16 cellular contexts compared by ENCODE assay signal in the genomic region with DNA sequence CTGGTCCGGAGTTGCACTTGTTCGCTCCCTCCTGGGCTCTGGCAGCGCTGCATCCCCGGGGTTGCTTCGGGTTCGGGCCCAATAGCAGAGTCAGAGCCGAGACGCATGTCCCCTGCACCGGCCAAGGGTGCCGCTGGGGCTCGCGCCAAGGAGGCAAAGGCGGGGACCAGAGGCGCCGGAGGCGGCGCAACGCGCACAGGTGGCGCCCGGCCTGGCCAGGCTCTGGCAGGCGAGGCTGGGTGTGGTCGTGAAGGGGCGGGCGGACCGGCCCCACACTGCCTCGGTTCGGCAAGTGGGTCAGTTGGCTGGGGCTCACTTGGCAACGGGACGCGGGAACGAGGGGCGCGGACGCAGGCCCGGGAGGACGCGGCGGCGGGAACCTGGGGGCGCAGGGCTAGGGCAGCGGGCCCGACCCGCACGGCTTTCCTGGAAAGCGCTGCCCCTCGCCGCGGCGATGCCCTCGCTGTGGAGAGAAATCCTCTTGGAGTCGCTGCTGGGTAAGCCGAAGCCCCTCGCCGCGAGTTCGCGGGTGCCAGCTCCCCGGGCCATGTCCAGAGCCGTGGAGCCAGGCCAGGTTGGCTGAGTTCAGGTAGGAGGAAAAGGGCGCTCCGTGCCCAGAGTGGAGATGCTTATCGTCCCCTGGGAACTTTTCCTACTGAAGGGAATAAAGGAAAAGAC. TPM values are rescaled to one million over a fixed set of nuclear protein-coding genes. Genes with fewer than 3 reads are reported as not detected.
DNase-seq lines count a peak whose midpoint lies in the region; ATAC-seq, FAIRE-seq and TF ChIP-seq lines count a peak whose summit lies in the region.
"Had no signal": no experiment of that assay in that cellular context is flagged by ENCODE, and none has a peak within 500 bp of the region (broad histone marks: within the 10 kb centered on the region; RNA-seq: fewer than 3 reads in every experiment).

Gene CWH43, plus strand, starts transcription at position 300 of the 678 bp plus-strand sequence. Its CDS starts 155 bp downstream, at position 455.

- BruUV-seq in endothelial cell of umbilical vein (replicated peaks; lab: Mats Ljungman, UMichigan) = no TSS peak

- no peak for TF ChIP-seq EP300 in transverse colon (IDR thresholded peaks at IDR 0.05; ENCODE audit: low read depth)

- intact Hi-C loops in heart right ventricle (cut with DNase I) (no loop called here), endothelial cell of umbilical vein (cut with micrococcal nuclease) (no loop called here), left lung (cut with DNase I) (no loop called here), transverse colon (cut with DNase I; ENCODE audit: low total_unique reads) (no loop called here)

- H3K9me1 ChIP-seq in endothelial cell of umbilical vein (replicated peaks; ENCODE audit: control insufficient read depth, extremely low read depth, insufficient read depth, low read length) = no peaks in the 10 kb centered on the region

- WGBS in heart right ventricle, 2 donors = 3% methylated on average over 63 of the region's 63 CpGs
- 19% methylated on average over 14 of the region's 63 CpGs; no CpG with 5 or more reads in 1 of the 2 donors for WGBS in transverse colon (ENCODE audit: low coverage in 1 of 2), 2 donors

- DNase-seq in heart right ventricle (no peak), right atrium auricular region (ENCODE audit: low spot score) (no peak), endothelial cell of umbilical vein (ENCODE audit: low read depth, low spot score) (no peak), left lung (peak in 1 of 2 donors; percentile 77), transverse colon (peak; percentile 74), SW 1271 (lab: John Stamatoyannopoulos, UW) (no peak), NCI-H2196 treated with DMSO at 0.1 percent for 48 hours (lab: John Stamatoyannopoulos, UW; ENCODE audit: unreplicated experiment) (no peak)
- no peak for DNase-seq in activated CD8-positive, alpha-beta memory T cell treated with anti-CD3 and anti-CD28 coated beads for 24 hours
- DNase-seq: activated CD4-positive, alpha-beta T cell treated with anti-CD3 and anti-CD28 coated beads, Interleukin-2, amount 50 U/mL, for 4 hours; activated naive CD8-positive, alpha-beta T cell treated with anti-CD3 and anti-CD28 coated beads, Interleukin-2, amount 10 ng/mL, durations not matched to agents 7 days and 5 days; BE2C; NCI-H1930 had no signal

- H3K27me3 ChIP-seq in heart right ventricle (peaks cover 7 to 89% (median 58%) of the 10 kb centered on the region in 7 donors), right atrium auricular region (peaks cover 5% of the 10 kb centered on the region in 2 donors), endothelial cell of umbilical vein (ENCODE audit: control insufficient read depth in 2 of 2, insufficient read depth in 2 of 2, low read length in 2 of 2) (peaks cover 27 to 39% of the 10 kb centered on the region in 2 experiments), left lung (peaks cover 28 to 57% of the 10 kb centered on the region in 2 donors), transverse colon (peaks cover 21% of the 10 kb centered on the region)

- H3K27ac ChIP-seq in heart right ventricle = no peak within 1 kb of the TSS
- no peak within 1 kb of the TSS for H3K27ac ChIP-seq in right atrium auricular region
- no peak within 1 kb of the TSS for H3K27ac ChIP-seq in endothelial cell of umbilical vein (ENCODE audit: insufficient read depth, low read depth, low read length)
- H3K27ac ChIP-seq in left lung = no peak within 1 kb of the TSS
- peak within 1 kb of the TSS; percentile 76 to 84 (median 78) for H3K27ac ChIP-seq in transverse colon
- H3K27ac ChIP-seq: SJSA1 had no signal

- H3K79me2 ChIP-seq in endothelial cell of umbilical vein (ENCODE audit: control insufficient read depth, insufficient read depth, low read length) = no peaks in the 10 kb centered on the region

- peak in 2 of 8 donors; percentile 25 to 55 for ATAC-seq in heart right ventricle
- peak; percentile 54 for ATAC-seq in left lung

- no peak within 1 kb of the TSS for H3K4me2 ChIP-seq in endothelial cell of umbilical vein (ENCODE audit: insufficient read depth, low read length)

- in situ Hi-C loops in transverse colon (cut with MboI; ENCODE audit: low pct_ligation_motif_present in 1 of 4, low pct_unique_long_range_greater_than_20kb in 1 of 4, low sequenced_read_pairs in 3 of 4) = no loop called here

- H3K4me3 ChIP-seq in heart right ventricle (peak within 1 kb of the TSS in 8 of 10 donors; percentile 7 to 34 (median 30)), right atrium auricular region (peak within 1 kb of the TSS in 1 of 2 donors; percentile 29), endothelial cell of umbilical vein (replicated peaks in 1 of 3; ENCODE audit: insufficient read depth in 1 of 3, low read depth in 1 of 3, low read length in 3 of 3) (no peak within 1 kb of the TSS), left lung (no peak within 1 kb of the TSS), transverse colon (peak within 1 kb of the TSS in 3 of 4 donors; percentile 27 to 57 (median 44))
- H3K4me3 ChIP-seq: SJSA1 had no signal

- CTCF ChIA-PET in endothelial cell of umbilical vein (lab: Charles Lee) = no interaction called here

- dilution Hi-C loops in endothelial cell of umbilical vein (cut with MboI; ENCODE audit: extremely low pct_ligation_motif_present, low sequenced_read_pairs) = no loop called here

- no peaks in the 10 kb centered on the region for H4K20me1 ChIP-seq in endothelial cell of umbilical vein (replicated peaks; ENCODE audit: control insufficient read depth, extremely low read depth, insufficient read depth, low read length)

- TF ChIP-seq CTCF in heart right ventricle (IDR thresholded peaks at IDR 0.05) (no peak), right atrium auricular region (IDR thresholded peaks at IDR 0.05) (no peak), endothelial cell of umbilical vein (IDR thresholded peaks at IDR 0.05; ENCODE audit: extremely low read depth in 1 of 2, insufficient read depth in 1 of 2, low read depth in 1 of 2, low read length in 2 of 2) (no peak), left lung (IDR thresholded peaks at IDR 0.05) (no peak), transverse colon (IDR thresholded peaks at IDR 0.05) (peak in 2 of 5 experiments; percentile 34 to 50)

- no peak for FAIRE-seq in endothelial cell of umbilical vein (lab: Jason Lieb, UNC)
- FAIRE-seq: GM19239 had no signal

- TF ChIP-seq POLR2A in endothelial cell of umbilical vein (IDR thresholded peaks at IDR 0.05; ENCODE audit: low read depth, low read length) (no peak), transverse colon (IDR thresholded peaks at IDR 0.05) (peak; percentile 24)

- H3K36me3 ChIP-seq in heart right ventricle = no peaks in the 10 kb centered on the region
- H3K36me3 ChIP-seq in right atrium auricular region = no peaks in the 10 kb centered on the region
- H3K36me3 ChIP-seq in endothelial cell of umbilical vein (ENCODE audit: control insufficient read depth in 2 of 2, extremely low read depth in 1 of 2, insufficient read depth in 2 of 2, low read length in 2 of 2) = no peaks in the 10 kb centered on the region
- H3K36me3 ChIP-seq in left lung = no peaks in the 10 kb centered on the region
- H3K36me3 ChIP-seq in transverse colon = no peaks in the 10 kb centered on the region
- H3K36me3 ChIP-seq: BE2C, SJSA1 had no signal

- H2AFZ ChIP-seq in endothelial cell of umbilical vein (ENCODE audit: low read depth, low read length) = no peak within 1 kb of the TSS

- no peak within 1 kb of the TSS for H3K9ac ChIP-seq in endothelial cell of umbilical vein (replicated peaks; ENCODE audit: extremely low read depth, insufficient read depth, low read length)

- H3K4me1 ChIP-seq in heart right ventricle = peaks cover 0 to 9% (median 0%) of the 10 kb centered on the region in 9 donors
- peaks cover 0 to 8% of the 10 kb centered on the region in 2 donors for H3K4me1 ChIP-seq in right atrium auricular region
- no peaks in the 10 kb centered on the region for H3K4me1 ChIP-seq in endothelial cell of umbilical vein (ENCODE audit: control insufficient read depth, extremely low read depth, insufficient read depth, low read length)
- no peaks in the 10 kb centered on the region for H3K4me1 ChIP-seq in left lung
- peaks cover 0 to 22% (median 15%) of the 10 kb centered on the region in 4 donors for H3K4me1 ChIP-seq in transverse colon
- H3K4me1 ChIP-seq: BE2C, SJSA1 had no signal

- POLR2A ChIA-PET in endothelial cell of umbilical vein (lab: Charles Lee) = no interaction called here

- H3K9me3 ChIP-seq in heart right ventricle = peaks cover 0 to 5% (median 0%) of the 10 kb centered on the region in 11 donors
- no peaks in the 10 kb centered on the region for H3K9me3 ChIP-seq in right atrium auricular region
- no peaks in the 10 kb centered on the region for H3K9me3 ChIP-seq in endothelial cell of umbilical vein (replicated peaks; ENCODE audit: control insufficient read depth, insufficient read depth, low read length)
- no peaks in the 10 kb centered on the region for H3K9me3 ChIP-seq in left lung
- no peaks in the 10 kb centered on the region for H3K9me3 ChIP-seq in transverse colon
- H3K9me3 ChIP-seq: BE2C, SJSA1 had no signal

TF ChIP-seq in endothelial cell of umbilical vein, 7 proteins besides CTCF, POLR2A, EP300 and RAD21:
- TF ChIP-seq EZH2 (IDR thresholded peaks at IDR 0.05; ENCODE audit: borderline replicate concordance, low read depth, low read length, severe bottlenecking) (peak; percentile 74), JUN (IDR thresholded peaks at IDR 0.05; ENCODE audit: borderline replicate concordance, insufficient read depth, insufficient read length, low read depth) (no peak)

RNA-seq across cellular contexts. Expression of gene CWH43, which starts in this region (rescaled TPM):
- total RNA-seq in heart right ventricle (not detected), right atrium auricular region (not detected), endothelial cell of umbilical vein (not detected in 2 replicates), left lung (under 1 TPM in 1 of 2 donors, not detected in 1; 0.24 TPM), transverse colon (10 to 100 TPM; 13.5 to 43.3 (median 34.8) TPM)
- polyA plus RNA-seq in heart right ventricle (not detected), endothelial cell of umbilical vein (not detected in 2 replicates)
- not detected in 2 replicates for polyA plus RNA-seq in endothelial cell of umbilical vein (2011; cell fraction: cytosol; rRNA removed)
- not detected in 2 replicates for polyA plus RNA-seq in endothelial cell of umbilical vein (2011; cell fraction: nucleus; rRNA removed)
- polyA plus RNA-seq in endothelial cell of umbilical vein (2012) = not detected in 2 replicates
- polyA minus RNA-seq in endothelial cell of umbilical vein = not detected in 2 replicates
- polyA minus RNA-seq in endothelial cell of umbilical vein (2011; cell fraction: cytosol; rRNA and poly(A)+ RNA removed) = not detected
- not detected in 2 replicates for polyA minus RNA-seq in endothelial cell of umbilical vein (2011; cell fraction: nucleus; rRNA and poly(A)+ RNA removed)
- total RNA-seq: activated naive CD8-positive, alpha-beta T cell treated with anti-CD3 and anti-CD28 coated beads, Interleukin-2, amount 10 ng/mL, durations not matched to agents 7 days and 5 days; HT-29; mesothelial cell of epicardium; SJSA1 had no signal

Comparison
In these comparisons a context has a peak if more than half of its experiments do, and no peak if none do; other contexts are left out.
1. RNA of gene CWH43 (total RNA-seq): 13.5 to 43.3 TPM in transverse colon; 0.24 TPM in left lung, not detected in heart right ventricle, not detected in right atrium auricular region and not detected in endothelial cell of umbilical vein; every median in the first group is over 10 times any median in the second.
2. Peak in ATAC-seq in left lung; RNA of the gene not detected or under 1 TPM.
3. H3K27ac ChIP-seq: peak in transverse colon (4 of 4); none in heart right ventricle (0 of 10), right atrium auricular region (0 of 2), endothelial cell of umbilical vein (single experiment) and left lung (0 of 2).
4. H3K4me3 ChIP-seq: peak in heart right ventricle (8 of 10) and transverse colon (3 of 4); none in endothelial cell of umbilical vein (0 of 3) and left lung (0 of 2).